Comparison of ENCODE assay signal across 22 cellular contexts in the genomic region with DNA sequence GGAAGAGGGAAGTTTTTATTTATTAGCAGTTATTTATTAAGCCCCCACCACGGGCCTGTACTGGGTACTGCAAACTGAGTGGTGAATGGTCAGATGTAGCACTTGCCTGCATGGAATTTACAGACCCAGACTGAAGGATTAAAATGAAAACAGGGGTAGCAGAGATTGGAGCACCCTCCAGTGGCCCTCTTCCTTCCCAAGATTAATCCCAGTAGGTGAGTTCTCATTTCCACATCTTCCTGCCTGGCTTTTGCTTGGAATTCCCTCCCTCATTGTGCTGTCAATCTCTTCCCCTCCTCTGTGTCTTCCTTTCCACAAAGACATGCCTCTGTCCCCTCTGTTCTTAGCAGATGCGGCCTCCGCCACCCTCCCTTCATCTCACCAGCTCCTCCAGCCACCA. TPM values are rescaled to one million over a fixed set of nuclear protein-coding genes. Genes with fewer than 3 reads are reported as not detected.
DNase-seq lines count a peak whose midpoint lies in the region; FAIRE-seq and TF ChIP-seq lines count a peak whose summit lies in the region.
"Had no signal": no experiment of that assay in that cellular context is flagged by ENCODE, and none has a peak within 500 bp of the region (broad histone marks: within the 10 kb centered on the region; RNA-seq: fewer than 3 reads in every experiment).

No MANE protein-coding gene starts in this region.

- H3K4me1 Mint-ChIP-seq in Caco-2 (ENCODE audit: low read depth, unreplicated experiment) (peaks cover 22% of the 10 kb centered on the region), mesothelial cell of epicardium (peaks cover 19% of the 10 kb centered on the region)
- H3K4me1 Mint-ChIP-seq in activated CD4-positive, alpha-beta memory T cell treated with anti-CD3 and anti-CD28 coated beads for 36 hours (ENCODE audit: low read depth), result no peaks in the 10 kb centered on the region
- H3K4me1 Mint-ChIP-seq: activated naive CD4-positive, alpha-beta T cell treated with anti-CD3 and anti-CD28 coated beads, Interleukin-2, amount 10 ng/mL, durations not matched to agents 7 days and 5 days had no signal

- no peak for FAIRE-seq in GM12891 (lab: Jason Lieb, UNC)
- FAIRE-seq: colon, G401.6, RCC 7860 had no signal

- no peak for DNase-seq in Caco-2
- DNase-seq in NCI-H82 treated with DMSO at 0.1 percent for 48 hours (lab: John Stamatoyannopoulos, UW; ENCODE audit: unreplicated experiment), result peak; percentile 16
- DNase-seq in mesothelial cell of epicardium (ENCODE audit: low spot score in 2 of 2, unreplicated experiment in 2 of 2), result no peak
- DNase-seq in activated CD4-positive, alpha-beta memory T cell treated with anti-CD3 and anti-CD28 coated beads for 36 hours, result no peak
- no peak for DNase-seq in GM20000 (ENCODE audit: low spot score)
- no peak for DNase-seq in NCI-H2227 treated with DMSO at 0.1 percent for 48 hours (lab: John Stamatoyannopoulos, UW)
- no peak for DNase-seq in GM12891 (ENCODE audit: insufficient read length, low spot score)
- DNase-seq: activated naive CD4-positive, alpha-beta T cell treated with anti-CD3 and anti-CD28 coated beads, Interleukin-2, amount 10 ng/mL, durations not matched to agents 7 days and 5 days; activated T-cell treated with anti-CD3 and anti-CD28 coated beads, Interleukin-2, amount 50 U/mL, for 4 hours; DMS 273 treated with DMSO at 0.1 percent for 48 hours; heart left ventricle; KBM-7; left ventricle myocardium superior; right cardiac atrium; stimulated activated CD8-positive, alpha-beta memory T cell treated with anti-CD3 and anti-CD28 coated beads, Interleukin-4, amount 100 ng/mL, for 48 hours; T-helper 9 cell had no signal

- CTCF ChIA-PET in Caco-2 (lab: Charles Lee), result no interaction called here
- CTCF ChIA-PET in activated CD4-positive, alpha-beta memory T cell treated with anti-CD3 and anti-CD28 coated beads for 36 hours (lab: Charles Lee), result no interaction called here

- peak overlapping the region; percentile 87 for H3K27ac ChIP-seq in cingulate gyrus (ENCODE audit: low read depth, low read length)
- H3K27ac ChIP-seq: ascending aorta, BLaER1 had no signal

- intact Hi-C loops in Caco-2 (cut with micrococcal nuclease; ENCODE audit: unreplicated experiment), result loop anchor here (1.0 kb wide), 1 partner anchor 63 kb away; no protein-coding TSS in a partner anchor
- intact Hi-C loops in activated CD4-positive, alpha-beta memory T cell treated with anti-CD3 and anti-CD28 coated beads for 36 hours (cut with micrococcal nuclease), result no loop called here

- peak overlapping the region; percentile 1 for H3K27ac Mint-ChIP-seq in Caco-2 (ENCODE audit: unreplicated experiment)
- H3K27ac Mint-ChIP-seq in mesothelial cell of epicardium, result peak overlapping the region; percentile 21
- H3K27ac Mint-ChIP-seq in activated CD4-positive, alpha-beta memory T cell treated with anti-CD3 and anti-CD28 coated beads for 36 hours, result no peak overlapping the region
- H3K27ac Mint-ChIP-seq: activated naive CD4-positive, alpha-beta T cell treated with anti-CD3 and anti-CD28 coated beads, Interleukin-2, amount 10 ng/mL, durations not matched to agents 7 days and 5 days had no signal

- H3K9me3 Mint-ChIP-seq in Caco-2 (ENCODE audit: unreplicated experiment) (peaks cover 28% of the 10 kb centered on the region), mesothelial cell of epicardium (peaks cover 28% of the 10 kb centered on the region)
- H3K9me3 Mint-ChIP-seq in activated CD4-positive, alpha-beta memory T cell treated with anti-CD3 and anti-CD28 coated beads for 36 hours, result peaks cover 25% of the 10 kb centered on the region

- H3K9me3 ChIP-seq in Caco-2, result peaks cover 9% of the 10 kb centered on the region; the same call in 1 of the 2 replicates

- no peaks in the 10 kb centered on the region for H3K27me3 ChIP-seq in Caco-2 (replicated peaks; ENCODE audit: control insufficient read depth, insufficient read depth, low read length)
- H3K27me3 ChIP-seq: ascending aorta, BLaER1, heart left ventricle had no signal

- peaks cover 17% of the 10 kb centered on the region for H3K4me1 ChIP-seq in Caco-2
- H3K4me1 ChIP-seq: ascending aorta, BLaER1 had no signal

- TF ChIP-seq CTCF in Caco-2 (IDR thresholded peaks at IDR 0.05; ENCODE audit: insufficient read depth in 1 of 2, low read depth in 1 of 2, low read length in 1 of 2, severe bottlenecking in 1 of 2, unreplicated experiment in 1 of 2) (peak in 1 of 2 experiments; percentile 3), mesothelial cell of epicardium (IDR thresholded peaks at IDR 0.05; ENCODE audit: unreplicated experiment) (no peak), GM20000 (IDR thresholded peaks at IDR 0.05; ENCODE audit: extremely low read depth, missing control alignments) (no peak)

- no peaks in the 10 kb centered on the region; the same call in 1 of the 2 replicates for H3K36me3 ChIP-seq in Caco-2 (ENCODE audit: control insufficient read depth, insufficient read depth, low read length)
- H3K36me3 ChIP-seq: ascending aorta had no signal

- POLR2A ChIA-PET in Caco-2 (lab: Charles Lee), result no interaction called here
- POLR2A ChIA-PET in activated CD4-positive, alpha-beta memory T cell treated with anti-CD3 and anti-CD28 coated beads for 36 hours (lab: Charles Lee), result no interaction called here

- H3K36me3 Mint-ChIP-seq in Caco-2 (ENCODE audit: insufficient read depth, unreplicated experiment), result no peaks in the 10 kb centered on the region
- H3K36me3 Mint-ChIP-seq in mesothelial cell of epicardium, result peaks cover 30% of the 10 kb centered on the region
- H3K36me3 Mint-ChIP-seq in activated CD4-positive, alpha-beta memory T cell treated with anti-CD3 and anti-CD28 coated beads for 36 hours, result peaks cover 13% of the 10 kb centered on the region
- H3K36me3 Mint-ChIP-seq: activated naive CD4-positive, alpha-beta T cell treated with anti-CD3 and anti-CD28 coated beads, Interleukin-2, amount 10 ng/mL, durations not matched to agents 7 days and 5 days had no signal

- H3K4me3 ChIP-seq in Caco-2 (ENCODE audit: low read depth, low read length), result no peak overlapping the region
- H3K4me3 ChIP-seq: ascending aorta, BLaER1, heart left ventricle had no signal

- H3K4me3 Mint-ChIP-seq in Caco-2 (ENCODE audit: unreplicated experiment) (no peak overlapping the region), mesothelial cell of epicardium (no peak overlapping the region)
- no peak overlapping the region for H3K4me3 Mint-ChIP-seq in activated CD4-positive, alpha-beta memory T cell treated with anti-CD3 and anti-CD28 coated beads for 36 hours
- H3K4me3 Mint-ChIP-seq: activated naive CD4-positive, alpha-beta T cell treated with anti-CD3 and anti-CD28 coated beads, Interleukin-2, amount 10 ng/mL, durations not matched to agents 7 days and 5 days; activated T-cell treated with anti-CD3 and anti-CD28 coated beads, Interleukin-2, amount 50 U/mL, for 4 hours had no signal

- no TSS peak for BruUV-seq in Caco-2 (replicated peaks; lab: Mats Ljungman, UMichigan)

- TF ChIP-seq POLR2A in GM12891 (IDR thresholded peaks at IDR 0.05; ENCODE audit: low read depth, low read length), result no peak

- H3K27me3 Mint-ChIP-seq in Caco-2 (ENCODE audit: insufficient read depth, unreplicated experiment) (no peaks in the 10 kb centered on the region), mesothelial cell of epicardium (ENCODE audit: low read depth) (no peaks in the 10 kb centered on the region)
- no peaks in the 10 kb centered on the region for H3K27me3 Mint-ChIP-seq in activated CD4-positive, alpha-beta memory T cell treated with anti-CD3 and anti-CD28 coated beads for 36 hours

TF ChIP-seq in GM12891, 5 proteins besides CTCF, POLR2A, EP300 and RAD21:
- no peak for TF ChIP-seq POLR2AphosphoS5 (IDR thresholded peaks at IDR 0.05; ENCODE audit: low read depth, low read length)
- no peak for TF ChIP-seq PAX5 (IDR thresholded peaks at IDR 0.05; ENCODE audit: insufficient read depth, low read length, severe bottlenecking)
- TF ChIP-seq SPI1 (IDR thresholded peaks at IDR 0.05; ENCODE audit: low read depth, low read length), result no peak
- TF ChIP-seq POU2F2 (IDR thresholded peaks at IDR 0.05; ENCODE audit: low read depth, low read length), result no peak
- no peak for TF ChIP-seq TAF1 (IDR thresholded peaks at IDR 0.05; ENCODE audit: low read depth, low read length)
TF ChIP-seq in GM12891: peak in this region for 0.

RNA-seq across cellular contexts. Expression of a gene that starts 39.2 kb away (rescaled TPM):
- total RNA-seq in Caco-2 (2022) (20.8 and 24.4 TPM in 2 replicates), mesothelial cell of epicardium (38.0 to 43.7 TPM (median 42.0 TPM) in 3 replicates)
- 1 to 10 TPM; 1.1 to 1.4 TPM for total RNA-seq in activated CD4-positive, alpha-beta memory T cell treated with anti-CD3 and anti-CD28 coated beads for 36 hours
- not detected for polyA plus RNA-seq in GM12891 (2012; ENCODE audit: low read depth, missing spikeins)
